Comparison of ENCODE assay signal across 8 cellular contexts in the genomic region with DNA sequence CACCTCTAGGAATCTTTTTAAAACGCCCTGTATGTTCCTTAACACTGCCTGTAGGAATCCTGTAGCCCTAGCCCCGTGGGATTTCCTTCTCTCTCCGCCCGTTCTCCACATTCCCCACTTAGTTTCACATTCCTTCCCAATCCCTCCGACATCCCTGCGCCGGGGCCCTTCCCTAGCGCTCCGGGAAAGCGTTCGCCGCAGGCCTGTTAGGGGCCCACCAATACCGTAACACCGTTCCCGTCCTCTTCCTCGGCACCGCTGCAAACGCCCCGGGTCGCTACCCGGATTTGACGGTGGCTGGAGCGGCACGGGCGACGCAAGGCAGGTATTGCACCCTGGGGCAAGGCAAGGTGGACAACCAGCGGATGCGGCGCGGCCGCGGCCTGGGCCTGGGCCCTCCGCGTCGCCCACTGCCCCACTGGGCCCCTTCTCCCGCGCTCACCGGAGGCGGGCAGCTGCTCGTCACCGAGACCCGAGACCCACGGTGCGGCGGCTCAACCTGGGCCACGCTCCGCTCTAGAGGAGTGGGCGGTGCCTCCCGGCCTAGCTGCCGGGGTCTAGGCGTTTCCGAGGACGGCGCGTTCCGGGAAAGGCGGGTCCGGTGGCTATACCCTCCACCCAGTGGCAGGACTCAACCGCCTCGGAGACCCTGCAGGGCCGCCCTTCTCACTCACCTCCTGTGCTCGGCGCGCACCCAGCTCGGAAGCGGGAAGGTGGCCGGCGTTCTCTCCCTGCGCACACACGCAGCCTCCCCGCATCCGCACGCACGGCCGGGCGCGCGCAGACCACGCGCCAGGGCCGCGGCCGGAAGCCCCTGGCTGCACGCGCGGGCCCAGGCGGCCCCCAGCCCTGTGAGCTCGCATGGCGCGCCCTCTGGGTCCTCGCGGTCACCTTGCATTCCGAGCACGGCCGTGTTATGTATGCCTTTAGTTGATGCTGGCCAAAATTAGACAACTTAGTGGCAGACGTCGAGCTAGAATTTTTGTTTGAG. TPM values are rescaled to one million over a fixed set of nuclear protein-coding genes. Genes with fewer than 3 reads are reported as not detected.
DNase-seq lines count a peak whose midpoint lies in the region; ATAC-seq and TF ChIP-seq lines count a peak whose summit lies in the region.

TSS of gene B3GALNT1 (minus strand) at position 789 of the 991 bp plus-strand sequence. CDS start 18,595 bp downstream, outside the sequence.

- peak; percentile 49 for DNase-seq in CD1c-positive myeloid dendritic cell (ENCODE audit: extremely low spot score)
- DNase-seq in Panc1 (ENCODE audit: low read depth, low spot score), result peak; percentile 7
- peak; percentile 94 for DNase-seq in retina
- DNase-seq in H4 (ENCODE audit: low spot score), result no peak

- peaks cover 0 to 6% (median 3%) of the 10 kb centered on the region in 5 experiments for H3K9me3 Mint-ChIP-seq in brain

- POLR2A ChIA-PET in Panc1 (lab: Charles Lee), result no interaction called here

- no peaks in the 10 kb centered on the region for H3K9me3 ChIP-seq in Panc1 (ENCODE audit: control insufficient read depth, insufficient read depth, low read depth, low read length)

- intact Hi-C loops in Panc1 (cut with micrococcal nuclease; ENCODE audit: unreplicated experiment), result loop anchor here (5.0 kb wide), 1 partner anchor 117 kb away; the partner anchor contains the start of gene NMD3

- H3K4me1 ChIP-seq in Panc1 (ENCODE audit: control insufficient read depth, insufficient read depth, low read length), result peaks cover 6% of the 10 kb centered on the region

- no TSS peak for BruUV-seq in Panc1 (replicated peaks; lab: Mats Ljungman, UMichigan)

- peaks cover 22% of the 10 kb centered on the region for H3K27me3 Mint-ChIP-seq in brain

- H3K4me3 Mint-ChIP-seq in brain, result peak within 1 kb of the TSS; percentile 78 to 87 (median 82)

- peaks cover 13% of the 10 kb centered on the region for H3K4me1 Mint-ChIP-seq in brain

- TF ChIP-seq CTCF in Panc1 (IDR thresholded peaks at IDR 0.05) (no peak), brain (conservative IDR thresholded peaks at IDR 0.05) (no peak)

- in situ Hi-C loops in Panc1 (cut with HindIII; ENCODE audit: low pct_unique_long_range_greater_than_20kb, low sequenced_read_pairs), result no loop called here

- CTCF ChIA-PET in Panc1 (lab: Charles Lee), result no interaction called here

- H3K36me3 Mint-ChIP-seq in brain, result no peaks in the 10 kb centered on the region

- H3K4me3 ChIP-seq in Panc1 (ENCODE audit: low read depth in 2 of 2, low read length in 2 of 2) (peak within 1 kb of the TSS; percentile 67 to 72), iPS-11a (ENCODE audit: low read depth, low read length) (peak within 1 kb of the TSS; percentile 35)

- peak; percentile 59 for ATAC-seq in GM19035 (IDR thresholded peaks at IDR 0.05; ENCODE audit: unreplicated experiment)
- ATAC-seq in HG03139 (IDR thresholded peaks at IDR 0.05; ENCODE audit: unreplicated experiment), result peak; percentile 72
- peak; percentile 96 for ATAC-seq in Panc1

- H3K27ac ChIP-seq in Panc1 (ENCODE audit: low read length), result peak within 1 kb of the TSS; percentile 87

- H3K27me3 ChIP-seq in Panc1 (ENCODE audit: control insufficient read depth, insufficient read depth, low read length), result no peaks in the 10 kb centered on the region

- no peaks in the 10 kb centered on the region for H3K36me3 ChIP-seq in Panc1 (ENCODE audit: control insufficient read depth, insufficient read depth, low read length)

- peak within 1 kb of the TSS in 3 of 5 experiments; percentile 5 to 84 (median 69) for H3K27ac Mint-ChIP-seq in brain

RNA-seq across cellular contexts. Expression of gene B3GALNT1, which starts in this region (rescaled TPM):
- total RNA-seq in Panc1 (2021; ENCODE audit: unreplicated experiment), result 31.1 TPM
- 26.5 TPM for polyA plus RNA-seq in Panc1 (2012; ENCODE audit: insufficient read length)
- 6.6 TPM for polyA plus RNA-seq in brain (ENCODE audit: insufficient read depth, low read depth, low replicate concordance)
- 6.7 and 15.8 TPM in 2 replicates for total RNA-seq in H4 (2014; rRNA removed; shearing (Covaris generic))
